Comparison of ENCODE assay signal across 8 cellular contexts in genomic region chr17:55237826-55238196, GRCh38. TPM values are rescaled to one million over a fixed set of nuclear protein-coding genes. Genes with fewer than 3 reads are reported as not detected.
DNase-seq lines count a peak whose midpoint lies in the region; ATAC-seq and TF ChIP-seq lines count a peak whose summit lies in the region.

No MANE protein-coding gene starts in this region.

- H3K27me3 ChIP-seq in Karpas-422 (ENCODE audit: low read length): no peaks in the 10 kb centered on the region
- H3K27me3 ChIP-seq in effector memory CD4-positive, alpha-beta T cell (replicated peaks; ENCODE audit: control insufficient read depth, insufficient read depth, low read length, poor library complexity, severe bottlenecking): no peaks in the 10 kb centered on the region

- no peak overlapping the region for H3K27ac ChIP-seq in Karpas-422 (ENCODE audit: low read length)
- peak overlapping the region; percentile 61 for H3K27ac ChIP-seq in effector memory CD4-positive, alpha-beta T cell (ENCODE audit: insufficient read depth, low read length, poor library complexity, severe bottlenecking)

- TF ChIP-seq CTCF in osteocyte (IDR thresholded peaks at IDR 0.05): no peak

- no peaks in the 10 kb centered on the region for H3K36me3 ChIP-seq in ES-I3 (ENCODE audit: insufficient read depth, low read length)
- no peaks in the 10 kb centered on the region for H3K36me3 ChIP-seq in Karpas-422 (ENCODE audit: insufficient read depth, low read length)
- no peaks in the 10 kb centered on the region for H3K36me3 ChIP-seq in effector memory CD4-positive, alpha-beta T cell (ENCODE audit: control insufficient read depth, insufficient read depth, low read length)

- peak overlapping the region; percentile 85; the same call in 1 of the 2 replicates for H3K9ac ChIP-seq in ES-I3 (ENCODE audit: low read depth, low read length)
- H3K9ac ChIP-seq in Karpas-422 (ENCODE audit: low read length): no peak overlapping the region

- H3K4me3 ChIP-seq in Karpas-422 (ENCODE audit: low read length): peak overlapping the region; percentile 49
- H3K4me3 ChIP-seq in effector memory CD4-positive, alpha-beta T cell (ENCODE audit: insufficient read depth, low read depth, low read length, poor library complexity, severe bottlenecking): peak overlapping the region; percentile 64

- H4K20me1 ChIP-seq in Karpas-422 (ENCODE audit: insufficient read depth, low read depth, low read length): no peaks in the 10 kb centered on the region

- H2AFZ ChIP-seq in Karpas-422 (ENCODE audit: low read length): no peak overlapping the region

- H3K36me3 Mint-ChIP-seq in osteocyte (ENCODE audit: unreplicated experiment): no peaks in the 10 kb centered on the region

- ATAC-seq in HG02623 (IDR thresholded peaks at IDR 0.05; ENCODE audit: unreplicated experiment) (no peak), GM19324 (IDR thresholded peaks at IDR 0.05; ENCODE audit: low FRiP score, unreplicated experiment) (no peak)

- no peak for DNase-seq in Karpas-422
- no peak for DNase-seq in effector memory CD4-positive, alpha-beta T cell
- no peak for DNase-seq in osteocyte (ENCODE audit: extremely low spot score, unreplicated experiment)
- DNase-seq in occipital lobe (lab: John Stamatoyannopoulos, UW): no peak
- no peak for DNase-seq in NCI-H2107 treated with DMSO at 0.1 percent for 48 hours (lab: John Stamatoyannopoulos, UW; ENCODE audit: unreplicated experiment)

- H3K4me1 ChIP-seq in ES-I3 (ENCODE audit: insufficient read depth, low read length) (no peaks in the 10 kb centered on the region), Karpas-422 (ENCODE audit: low read length) (peaks cover 11% of the 10 kb centered on the region)
- peaks cover 7% of the 10 kb centered on the region for H3K4me1 ChIP-seq in effector memory CD4-positive, alpha-beta T cell (ENCODE audit: control insufficient read depth, insufficient read depth, low read length, poor library complexity, severe bottlenecking)

- peak overlapping the region; percentile 70 for H3K4me2 ChIP-seq in Karpas-422 (ENCODE audit: low read depth, low read length, poor library complexity, severe bottlenecking)

- H3K4me3 Mint-ChIP-seq in osteocyte (ENCODE audit: unreplicated experiment): peak overlapping the region; percentile 76

- no peaks in the 10 kb centered on the region for H3K9me2 ChIP-seq in Karpas-422 (replicated peaks; ENCODE audit: insufficient read depth, low read length)

- no peaks in the 10 kb centered on the region for H3K79me2 ChIP-seq in Karpas-422 (ENCODE audit: low read length)

- H3K27ac Mint-ChIP-seq in osteocyte (ENCODE audit: unreplicated experiment): no peak overlapping the region

- H3K27me3 Mint-ChIP-seq in osteocyte (ENCODE audit: unreplicated experiment): peaks cover 28% of the 10 kb centered on the region

- peaks cover 8% of the 10 kb centered on the region for H3K4me1 Mint-ChIP-seq in osteocyte (ENCODE audit: unreplicated experiment)

- peaks cover 4% of the 10 kb centered on the region for H3K9me3 Mint-ChIP-seq in osteocyte (ENCODE audit: unreplicated experiment)

- H3K9me3 ChIP-seq in ES-I3 (ENCODE audit: control insufficient read depth, insufficient read depth, low read length): no peaks in the 10 kb centered on the region; the same call in 1 of the 2 replicates
- no peaks in the 10 kb centered on the region for H3K9me3 ChIP-seq in Karpas-422 (ENCODE audit: low read length)
- H3K9me3 ChIP-seq in effector memory CD4-positive, alpha-beta T cell (ENCODE audit: control insufficient read depth, low read length): no peaks in the 10 kb centered on the region

RNA-seq across cellular contexts. Expression of gene HLF, which starts 26.9 kb away (rescaled TPM):
- not detected in 2 replicates for total RNA-seq in Karpas-422 (2014; rRNA removed; shearing (Covaris generic); ENCODE audit: low replicate concordance)
- total RNA-seq in osteocyte: 0.51 and 0.65 TPM in 2 replicates
- 15.1 TPM for total RNA-seq in occipital lobe
